In the genomic region with DNA sequence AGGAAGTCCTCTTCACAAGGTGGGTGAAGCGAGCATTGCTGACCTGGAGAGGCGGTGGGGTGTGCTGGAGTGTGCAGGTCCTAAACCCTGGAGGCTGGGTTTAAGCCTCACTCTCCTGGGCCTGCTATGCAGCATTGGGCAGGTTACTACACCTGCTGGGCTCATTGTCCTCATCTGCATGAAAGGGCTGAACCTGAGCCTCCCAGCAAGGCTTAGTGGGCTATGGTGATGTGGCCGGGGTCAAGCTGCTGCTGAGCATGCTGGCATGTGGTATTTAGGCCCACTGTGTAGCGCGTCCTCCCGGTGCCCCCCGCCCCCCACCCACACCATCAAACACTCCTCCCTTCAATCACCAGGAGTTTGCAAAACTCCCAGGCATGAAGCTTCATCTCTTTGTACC, we compare ENCODE assay signal across 29 cellular contexts. TPM values are rescaled to one million over a fixed set of nuclear protein-coding genes. Genes with fewer than 3 reads are reported as not detected.
"Had no signal": no experiment of that assay in that cellular context is flagged by ENCODE, and none has a peak within 500 bp of the region (broad histone marks: within the 10 kb centered on the region; RNA-seq: fewer than 3 reads in every experiment).

No MANE protein-coding gene starts in this region.

- H3K9me3 ChIP-seq: adrenal gland, breast epithelium, MG63, SJSA1 had no signal

- H3K27ac Mint-ChIP-seq: activated CD8-positive, alpha-beta T cell treated with anti-CD3 and anti-CD28 coated beads, Interleukin-2, amount 10 ng/mL, durations not matched to agents 7 days and 5 days; activated naive CD8-positive, alpha-beta T cell treated with anti-CD3 and anti-CD28 coated beads, Interleukin-2, amount 10 ng/mL, durations not matched to agents 7 days and 5 days; T-helper 2 cell treated with Interferon-gamma antibody and Interleukin-4, amounts not matched to agents 5 μg/mL and 100 μg/mL, for 36 hours had no signal

- H3K4me3 Mint-ChIP-seq: activated CD8-positive, alpha-beta T cell treated with anti-CD3 and anti-CD28 coated beads, Interleukin-2, amount 10 ng/mL, durations not matched to agents 7 days and 5 days; activated naive CD8-positive, alpha-beta T cell treated with anti-CD3 and anti-CD28 coated beads, Interleukin-2, amount 10 ng/mL, durations not matched to agents 7 days and 5 days; T-helper 2 cell treated with Interferon-gamma antibody and Interleukin-4, amounts not matched to agents 5 μg/mL and 100 μg/mL, for 36 hours had no signal

- H3K4me3 ChIP-seq: adrenal gland, breast epithelium, MG63, SJSA1 had no signal

- H3K9me3 Mint-ChIP-seq: activated naive CD8-positive, alpha-beta T cell treated with anti-CD3 and anti-CD28 coated beads, Interleukin-2, amount 10 ng/mL, durations not matched to agents 7 days and 5 days; T-helper 2 cell treated with Interferon-gamma antibody and Interleukin-4, amounts not matched to agents 5 μg/mL and 100 μg/mL, for 36 hours had no signal

- H3K27me3 ChIP-seq: adrenal gland, breast epithelium, MG63 had no signal

- H3K4me1 ChIP-seq: adrenal gland, breast epithelium, SJSA1 had no signal

- H3K36me3 ChIP-seq: adrenal gland, breast epithelium, MG63, SJSA1 had no signal

- ATAC-seq: activated CD8-positive, alpha-beta T cell treated with anti-CD3 and anti-CD28 coated beads, Interleukin-2, amount 10 ng/mL, durations not matched to agents 7 days and 5 days; Panc1; SK-N-SH treated with all-trans-retinoic acid at 6 μM for 48 hours had no signal

- H3K27me3 Mint-ChIP-seq: activated naive CD8-positive, alpha-beta T cell treated with anti-CD3 and anti-CD28 coated beads, Interleukin-2, amount 10 ng/mL, durations not matched to agents 7 days and 5 days had no signal

- DNase-seq: activated CD4-positive, alpha-beta T cell treated with anti-CD3 and anti-CD28 coated beads for 48 hours; activated CD4-positive, alpha-beta T cell treated with anti-CD3 and anti-CD28 coated beads, Interleukin-2, amount 50 U/mL, for 4 hours; activated CD4-positive, CD25-positive, alpha-beta regulatory T cell treated with anti-CD3 and anti-CD28 coated beads, Interleukin-2, amount 50 U/mL, for 72 hours; activated CD8-positive, alpha-beta memory T cell treated with anti-CD3 and anti-CD28 coated beads, Interleukin-2, amount 50 U/mL, for 48 hours; activated CD8-positive, alpha-beta T cell treated with anti-CD3 and anti-CD28 coated beads, Interleukin-2, amount 10 ng/mL, durations not matched to agents 7 days and 5 days; activated naive CD8-positive, alpha-beta T cell treated with anti-CD3 and anti-CD28 coated beads, Interleukin-2, amount 10 ng/mL, durations not matched to agents 7 days and 5 days; activated T-cell treated with anti-CD3 and anti-CD28 coated beads, Interleukin-2, amount 50 U/mL, for 1 hour; central memory CD4-positive, alpha-beta T cell; MG63; MV-4-11; NCI-H1092 treated with DMSO at 0.1 percent for 48 hours; NCI-H1417 treated with DMSO at 0.1 percent for 48 hours; NCI-H1694 treated with DMSO at 0.1 percent for 48 hours; NCI-H2029 treated with DMSO at 0.1 percent for 48 hours; NCI-H345; NCI-H510A; NCI-H526 treated with DMSO at 0.1 percent for 48 hours; NCI-H82; RPMI8226; SHP77; SW 1271 had no signal

- H3K36me3 Mint-ChIP-seq: activated naive CD8-positive, alpha-beta T cell treated with anti-CD3 and anti-CD28 coated beads, Interleukin-2, amount 10 ng/mL, durations not matched to agents 7 days and 5 days had no signal

- H3K27ac ChIP-seq: adrenal gland, breast epithelium, SJSA1 had no signal

RNA-seq across cellular contexts. Expression of gene INHBB, which starts 37.3 kb away (rescaled TPM):
- total RNA-seq: activated CD8-positive, alpha-beta T cell treated with anti-CD3 and anti-CD28 coated beads, Interleukin-2, amount 10 ng/mL, durations not matched to agents 7 days and 5 days; activated naive CD8-positive, alpha-beta T cell treated with anti-CD3 and anti-CD28 coated beads, Interleukin-2, amount 10 ng/mL, durations not matched to agents 7 days and 5 days; OCI-LY7; T-helper 1 cell treated with Interleukin-12 subunit alpha and Interleukin-12 subunit beta and Interleukin-4 antibody, amounts not matched to agents 30 ng/mL and 1 ng/mL, for 36 hours had no signal
